ENCODE assay signal across 24 cellular contexts in the genomic region with DNA sequence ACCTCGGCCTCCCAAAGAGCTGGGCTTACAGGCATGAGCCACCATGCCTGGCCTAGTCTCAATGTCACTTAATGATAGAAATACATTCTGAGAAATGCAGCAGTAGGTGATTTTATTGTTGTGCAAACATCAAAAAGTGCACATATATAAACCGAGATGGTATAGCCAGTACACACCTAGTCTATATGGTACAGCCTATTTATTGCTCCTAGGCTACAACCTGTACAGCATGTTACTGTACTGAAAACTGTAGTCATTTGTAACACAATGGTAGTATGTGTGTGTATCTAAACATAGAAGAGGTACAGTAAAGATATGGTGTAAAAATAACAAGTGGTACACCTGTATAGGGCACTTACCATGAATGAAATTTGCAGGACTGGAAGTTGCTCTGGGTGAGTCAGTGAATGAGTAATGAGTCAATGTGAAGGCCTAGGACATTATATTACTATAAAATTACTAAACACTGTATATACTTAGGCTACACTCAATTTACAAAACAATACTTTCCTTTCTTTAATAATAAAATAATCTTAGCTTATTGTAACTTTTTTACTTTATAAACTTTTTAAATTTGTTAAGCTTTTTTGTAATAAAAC.
DNase-seq lines count a peak whose midpoint lies in the region; ATAC-seq, FAIRE-seq and TF ChIP-seq lines count a peak whose summit lies in the region.
"Had no signal": no experiment of that assay in that cellular context is flagged by ENCODE, and none has a peak within 500 bp of the region (broad histone marks: within the 10 kb centered on the region; RNA-seq: fewer than 3 reads in every experiment).

No MANE protein-coding gene starts in this region.

- no peak for TF ChIP-seq CTCF in HFFc6 (IDR thresholded peaks at IDR 0.05)

- H3K4me3 ChIP-seq in right cardiac atrium (ENCODE audit: low read length), result no peak overlapping the region
- H3K4me3 ChIP-seq: ascending aorta, hepatocyte, upper lobe of left lung had no signal

- no peaks in the 10 kb centered on the region for H3K27me3 ChIP-seq in right cardiac atrium (ENCODE audit: control insufficient read depth, insufficient read depth)
- H3K27me3 ChIP-seq: ascending aorta, hepatocyte, upper lobe of left lung had no signal

- WGBS in right cardiac atrium, result 85% methylated on average over 2 of the region's 2 CpGs

- CTCF ChIA-PET in activated CD8-positive, alpha-beta memory T cell treated with anti-CD3 and anti-CD28 coated beads, Interleukin-2, amount 10 ng/mL, durations not matched to agents 7 days and 5 days (lab: Charles Lee), result no interaction called here

- no peaks in the 10 kb centered on the region for H3K4me1 ChIP-seq in right cardiac atrium (ENCODE audit: control insufficient read depth, insufficient read depth, low read length)
- H3K4me1 ChIP-seq: ascending aorta, upper lobe of left lung had no signal

- no peaks in the 10 kb centered on the region for H3K27me3 Mint-ChIP-seq in HFFc6 (ENCODE audit: insufficient read depth)
- H3K27me3 Mint-ChIP-seq in activated CD8-positive, alpha-beta memory T cell treated with anti-CD3 and anti-CD28 coated beads, Interleukin-2, amount 10 ng/mL, durations not matched to agents 7 days and 5 days, result no peaks in the 10 kb centered on the region
- H3K27me3 Mint-ChIP-seq: activated CD4-positive, alpha-beta memory T cell treated with anti-CD3 and anti-CD28 coated beads, Interleukin-2, amount 10 ng/mL, durations not matched to agents 7 days and 5 days; activated naive CD4-positive, alpha-beta T cell treated with anti-CD3 and anti-CD28 coated beads, Interleukin-2, amount 10 ng/mL, durations not matched to agents 7 days and 5 days; T-helper 17 cell had no signal

- no peaks in the 10 kb centered on the region; the same call in 1 of the 2 replicates for H3K9me3 Mint-ChIP-seq in HFFc6
- H3K9me3 Mint-ChIP-seq in activated CD8-positive, alpha-beta memory T cell treated with anti-CD3 and anti-CD28 coated beads, Interleukin-2, amount 10 ng/mL, durations not matched to agents 7 days and 5 days (ENCODE audit: low read depth), result peaks cover 11% of the 10 kb centered on the region
- H3K9me3 Mint-ChIP-seq: endodermal cell, H9 had no signal

- peaks cover 19% of the 10 kb centered on the region for H3K4me1 Mint-ChIP-seq in HFFc6 (ENCODE audit: low read depth)
- H3K4me1 Mint-ChIP-seq in activated CD8-positive, alpha-beta memory T cell treated with anti-CD3 and anti-CD28 coated beads, Interleukin-2, amount 10 ng/mL, durations not matched to agents 7 days and 5 days, result no peaks in the 10 kb centered on the region
- H3K4me1 Mint-ChIP-seq: activated CD4-positive, alpha-beta memory T cell treated with anti-CD3 and anti-CD28 coated beads, Interleukin-2, amount 10 ng/mL, durations not matched to agents 7 days and 5 days; activated naive CD4-positive, alpha-beta T cell treated with anti-CD3 and anti-CD28 coated beads, Interleukin-2, amount 10 ng/mL, durations not matched to agents 7 days and 5 days; endodermal cell; H9; nephron; T-helper 17 cell had no signal

- H3K27ac ChIP-seq in right cardiac atrium (ENCODE audit: low read length), result no peak overlapping the region
- H3K27ac ChIP-seq: ascending aorta, C4-2B, hepatocyte, upper lobe of left lung had no signal

- no peaks in the 10 kb centered on the region; the same call in 1 of the 2 replicates for H3K36me3 Mint-ChIP-seq in HFFc6 (ENCODE audit: low read depth)
- H3K36me3 Mint-ChIP-seq in activated CD8-positive, alpha-beta memory T cell treated with anti-CD3 and anti-CD28 coated beads, Interleukin-2, amount 10 ng/mL, durations not matched to agents 7 days and 5 days, result no peaks in the 10 kb centered on the region
- H3K36me3 Mint-ChIP-seq: activated naive CD4-positive, alpha-beta T cell treated with anti-CD3 and anti-CD28 coated beads, Interleukin-2, amount 10 ng/mL, durations not matched to agents 7 days and 5 days had no signal

- H3K27ac Mint-ChIP-seq in HFFc6, result no peak overlapping the region
- no peak overlapping the region for H3K27ac Mint-ChIP-seq in activated CD8-positive, alpha-beta memory T cell treated with anti-CD3 and anti-CD28 coated beads, Interleukin-2, amount 10 ng/mL, durations not matched to agents 7 days and 5 days
- H3K27ac Mint-ChIP-seq: activated CD4-positive, alpha-beta memory T cell treated with anti-CD3 and anti-CD28 coated beads, Interleukin-2, amount 10 ng/mL, durations not matched to agents 7 days and 5 days; activated naive CD4-positive, alpha-beta T cell treated with anti-CD3 and anti-CD28 coated beads, Interleukin-2, amount 10 ng/mL, durations not matched to agents 7 days and 5 days; endodermal cell; H9; nephron; T-helper 17 cell had no signal

- intact Hi-C loops in right cardiac atrium (cut with DNase I), result no loop called here

- no peak overlapping the region for H3K4me3 Mint-ChIP-seq in HFFc6
- H3K4me3 Mint-ChIP-seq in activated CD8-positive, alpha-beta memory T cell treated with anti-CD3 and anti-CD28 coated beads, Interleukin-2, amount 10 ng/mL, durations not matched to agents 7 days and 5 days, result no peak overlapping the region
- H3K4me3 Mint-ChIP-seq: activated CD4-positive, alpha-beta memory T cell treated with anti-CD3 and anti-CD28 coated beads, Interleukin-2, amount 10 ng/mL, durations not matched to agents 7 days and 5 days; activated naive CD4-positive, alpha-beta T cell treated with anti-CD3 and anti-CD28 coated beads, Interleukin-2, amount 10 ng/mL, durations not matched to agents 7 days and 5 days; activated T-cell treated with anti-CD3 and anti-CD28 coated beads, Interleukin-2, amount 50 U/mL, for 4 hours; endodermal cell; H9; nephron; T-helper 17 cell had no signal

- peak; percentile 51 for FAIRE-seq in TTC549 (lab: Jason Lieb, UNC)
- peak; percentile 76 for FAIRE-seq in frontal cortex (lab: Jason Lieb, UNC)

- no peaks in the 10 kb centered on the region for H3K9me3 ChIP-seq in right cardiac atrium (ENCODE audit: control insufficient read depth, low read length)
- H3K9me3 ChIP-seq: ascending aorta, upper lobe of left lung had no signal

- DNase-seq in A172 (ENCODE audit: low spot score) (peak; percentile 42), HFFc6 (peak; percentile 8), frontal cortex (ENCODE audit: low spot score in 2 of 2) (no peak), right cardiac atrium (no peak), COR-L47 (lab: John Stamatoyannopoulos, UW) (no peak)
- DNase-seq in activated CD8-positive, alpha-beta memory T cell treated with anti-CD3 and anti-CD28 coated beads, Interleukin-2, amount 10 ng/mL, durations not matched to agents 7 days and 5 days, result no peak
- DNase-seq in stimulated activated CD4-positive, alpha-beta T cell treated with anti-CD3 and anti-CD28 coated beads, Interleukin-2, amount 100 ng/mL, for 48 hours, result no peak
- DNase-seq: activated CD4-positive, alpha-beta memory T cell treated with anti-CD3 and anti-CD28 coated beads, Interleukin-2, amount 10 ng/mL, durations not matched to agents 7 days and 5 days; activated naive CD4-positive, alpha-beta T cell treated with anti-CD3 and anti-CD28 coated beads, Interleukin-2, amount 10 ng/mL, durations not matched to agents 7 days and 5 days; activated T-cell treated with anti-CD3 and anti-CD28 coated beads, Interleukin-2, amount 50 U/mL, for 4 hours; endodermal cell; H9; mesendoderm; NCI-H2029; posterior cingulate gyrus; SIG-M5; stimulated activated CD4-positive, alpha-beta T cell treated with anti-CD3 and anti-CD28 coated beads, Interleukin-4, amount 100 ng/mL, for 4 hours; T-helper 17 cell; upper lobe of left lung had no signal

- ATAC-seq in right cardiac atrium, result no peak
- no peak for ATAC-seq in activated CD8-positive, alpha-beta memory T cell treated with anti-CD3 and anti-CD28 coated beads, Interleukin-2, amount 10 ng/mL, durations not matched to agents 7 days and 5 days
- ATAC-seq: activated T-cell treated with anti-CD3 and anti-CD28 coated beads, Interleukin-2, amount 50 U/mL, for 4 hours; T-helper 17 cell had no signal

Comparison
In these comparisons a context has a peak if more than half of its experiments do, and no peak if none do; other contexts are left out.
1. DNase-seq: peak in A172 (single experiment) and HFFc6 (single experiment); none in frontal cortex (0 of 2), right cardiac atrium (0 of 3), COR-L47 (single experiment), activated CD8-positive, alpha-beta memory T cell treated with anti-CD3 and anti-CD28 coated beads, Interleukin-2, amount 10 ng/mL, durations not matched to agents 7 days and 5 days (single experiment) and stimulated activated CD4-positive, alpha-beta T cell treated with anti-CD3 and anti-CD28 coated beads, Interleukin-2, amount 100 ng/mL, for 48 hours (0 of 2).